Comparison of ENCODE assay signal across 20 cellular contexts in genomic region chr6:44309631-44310030, GRCh38. TPM values are rescaled to one million over a fixed set of nuclear protein-coding genes. Genes with fewer than 3 reads are reported as not detected.
DNase-seq lines count a peak whose midpoint lies in the region; ATAC-seq and TF ChIP-seq lines count a peak whose summit lies in the region.
"Had no signal": no experiment of that assay in that cellular context is flagged by ENCODE, and none has a peak within 500 bp of the region (broad histone marks: within the 10 kb centered on the region; RNA-seq: fewer than 3 reads in every experiment).

No MANE protein-coding gene starts in this region.

- H3K36me3 Mint-ChIP-seq in activated CD8-positive, alpha-beta T cell treated with anti-CD3 and anti-CD28 coated beads for 36 hours (ENCODE audit: low read depth): peaks cover 36% of the 10 kb centered on the region
- peaks cover 31% of the 10 kb centered on the region for H3K36me3 Mint-ChIP-seq in activated CD8-positive, alpha-beta T cell treated with anti-CD3 and anti-CD28 coated beads, Interleukin-2, amount 10 ng/mL, durations not matched to agents 7 days and 5 days (ENCODE audit: low read depth)
- peaks cover 61% of the 10 kb centered on the region for H3K36me3 Mint-ChIP-seq in activated T-helper 17 cell treated with anti-CD3 and anti-CD28 coated beads, Interleukin-2, amount 50 U/mL, for 72 hours (ENCODE audit: low read depth)
- peaks cover 42 to 56% of the 10 kb centered on the region in 2 donors for H3K36me3 Mint-ChIP-seq in stimulated activated naive B cell treated with anti-CD40 and anti-IgM and Interleukin-4, amounts not matched to agents 10 μg/mL and 1 μg/mL and 100 μg/mL, for 72 hours

- CTCF ChIA-PET in activated CD8-positive, alpha-beta T cell treated with anti-CD3 and anti-CD28 coated beads for 36 hours (lab: Charles Lee): interaction anchor here (0.9 to 15.0 kb wide), 4 partner anchors 14 to 41 kb away, joined by 3 to 182 read pairs (median 8); partner anchors contain the start of gene TMEM151B
- CTCF ChIA-PET in activated CD8-positive, alpha-beta T cell treated with anti-CD3 and anti-CD28 coated beads, Interleukin-2, amount 10 ng/mL, durations not matched to agents 7 days and 5 days (lab: Charles Lee): interaction anchor here (0.8 to 1.6 kb wide), 3 partner anchors 11 to 52 kb away, joined by 3 to 10 read pairs (median 4); partner anchors contain the start of gene SLC35B2
- CTCF ChIA-PET in AG04450 (lab: Charles Lee): interaction anchor here (1.2 to 1.4 kb wide), 2 partner anchors 41 to 53 kb away, joined by 5 to 6 read pairs; partner anchors contain the start of gene SLC35B2

- H3K27me3 ChIP-seq in AG04450 (ENCODE audit: control insufficient read depth, insufficient read depth, low read length): no peaks in the 10 kb centered on the region

- peak overlapping the region; percentile 47 for H3K27ac ChIP-seq in AG04450 (ENCODE audit: low read depth, low read length)
- H3K27ac ChIP-seq: 22Rv1, KMS-11 had no signal

- no peak overlapping the region for H3K4me3 ChIP-seq in AG04450 (ENCODE audit: low read depth, low read length)

- DNase-seq in activated CD8-positive, alpha-beta T cell treated with anti-CD3 and anti-CD28 coated beads for 36 hours: no peak
- DNase-seq in activated CD8-positive, alpha-beta T cell treated with anti-CD3 and anti-CD28 coated beads, Interleukin-2, amount 10 ng/mL, durations not matched to agents 7 days and 5 days: no peak
- no peak for DNase-seq in AG04450 (ENCODE audit: low read depth, low spot score)
- DNase-seq in mesenteric fat pad (ENCODE audit: low spot score): peak; percentile 0
- no peak for DNase-seq in HCEC 1CT
- DNase-seq in stimulated activated naive B cell treated with anti-CD40 and anti-IgM and Interleukin-4, amounts not matched to agents 10 μg/mL and 1 μg/mL and 100 μg/mL, for 72 hours: no peak
- DNase-seq in NCI-H146 (lab: John Stamatoyannopoulos, UW): no peak
- DNase-seq: DMS79 treated with DMSO at 0.1 percent for 48 hours, H7, NCI-H1417, NCI-H187 treated with DMSO at 0.1 percent for 48 hours, NCI-H2227 treated with DMSO at 0.1 percent for 48 hours, NCI-H524, NCI-H82, PC-3, RPMI8226 had no signal

- H3K9me3 ChIP-seq in AG04450 (ENCODE audit: control insufficient read depth, insufficient read depth, low read length): no peaks in the 10 kb centered on the region

- H3K27ac Mint-ChIP-seq in activated CD8-positive, alpha-beta T cell treated with anti-CD3 and anti-CD28 coated beads for 36 hours: peak overlapping the region; percentile 18
- no peak overlapping the region for H3K27ac Mint-ChIP-seq in activated CD8-positive, alpha-beta T cell treated with anti-CD3 and anti-CD28 coated beads, Interleukin-2, amount 10 ng/mL, durations not matched to agents 7 days and 5 days
- H3K27ac Mint-ChIP-seq in activated T-helper 17 cell treated with anti-CD3 and anti-CD28 coated beads, Interleukin-2, amount 50 U/mL, for 72 hours: peak overlapping the region; percentile 11
- H3K27ac Mint-ChIP-seq in stimulated activated naive B cell treated with anti-CD40 and anti-IgM and Interleukin-4, amounts not matched to agents 10 μg/mL and 1 μg/mL and 100 μg/mL, for 72 hours: no peak overlapping the region

- no peak for ATAC-seq in activated CD8-positive, alpha-beta T cell treated with anti-CD3 and anti-CD28 coated beads for 36 hours
- ATAC-seq in activated CD8-positive, alpha-beta T cell treated with anti-CD3 and anti-CD28 coated beads, Interleukin-2, amount 10 ng/mL, durations not matched to agents 7 days and 5 days: no peak
- ATAC-seq in activated T-helper 17 cell treated with anti-CD3 and anti-CD28 coated beads, Interleukin-2, amount 50 U/mL, for 72 hours (replicated peaks): no peak
- ATAC-seq in stimulated activated naive B cell treated with anti-CD40 and anti-IgM and Interleukin-4, amounts not matched to agents 10 μg/mL and 1 μg/mL and 100 μg/mL, for 72 hours (replicated peaks): no peak
- ATAC-seq: PC-3 had no signal

- no peak for TF ChIP-seq CTCF in activated CD8-positive, alpha-beta T cell treated with anti-CD3 and anti-CD28 coated beads for 36 hours (IDR thresholded peaks at IDR 0.05)
- no peak for TF ChIP-seq CTCF in AG04450 (IDR thresholded peaks at IDR 0.05; ENCODE audit: low read depth, low read length)

- H3K4me3 Mint-ChIP-seq in activated CD8-positive, alpha-beta T cell treated with anti-CD3 and anti-CD28 coated beads for 36 hours: no peak overlapping the region
- no peak overlapping the region for H3K4me3 Mint-ChIP-seq in activated CD8-positive, alpha-beta T cell treated with anti-CD3 and anti-CD28 coated beads, Interleukin-2, amount 10 ng/mL, durations not matched to agents 7 days and 5 days
- H3K4me3 Mint-ChIP-seq in activated T-helper 17 cell treated with anti-CD3 and anti-CD28 coated beads, Interleukin-2, amount 50 U/mL, for 72 hours: no peak overlapping the region
- no peak overlapping the region for H3K4me3 Mint-ChIP-seq in stimulated activated naive B cell treated with anti-CD40 and anti-IgM and Interleukin-4, amounts not matched to agents 10 μg/mL and 1 μg/mL and 100 μg/mL, for 72 hours

- no peaks in the 10 kb centered on the region for H3K27me3 Mint-ChIP-seq in activated CD8-positive, alpha-beta T cell treated with anti-CD3 and anti-CD28 coated beads for 36 hours
- H3K27me3 Mint-ChIP-seq in activated CD8-positive, alpha-beta T cell treated with anti-CD3 and anti-CD28 coated beads, Interleukin-2, amount 10 ng/mL, durations not matched to agents 7 days and 5 days (ENCODE audit: low read depth): no peaks in the 10 kb centered on the region
- H3K27me3 Mint-ChIP-seq in activated T-helper 17 cell treated with anti-CD3 and anti-CD28 coated beads, Interleukin-2, amount 50 U/mL, for 72 hours: no peaks in the 10 kb centered on the region
- H3K27me3 Mint-ChIP-seq in stimulated activated naive B cell treated with anti-CD40 and anti-IgM and Interleukin-4, amounts not matched to agents 10 μg/mL and 1 μg/mL and 100 μg/mL, for 72 hours: no peaks in the 10 kb centered on the region

- intact Hi-C loops in activated CD8-positive, alpha-beta T cell treated with anti-CD3 and anti-CD28 coated beads for 36 hours (cut with micrococcal nuclease): no loop called here

- POLR2A ChIA-PET in activated CD8-positive, alpha-beta T cell treated with anti-CD3 and anti-CD28 coated beads for 36 hours (lab: Charles Lee): interaction anchor here (1.1 kb wide), 1 partner anchor 11 kb away, joined by 4 read pairs; no protein-coding TSS in a partner anchor
- POLR2A ChIA-PET in activated CD8-positive, alpha-beta T cell treated with anti-CD3 and anti-CD28 coated beads, Interleukin-2, amount 10 ng/mL, durations not matched to agents 7 days and 5 days (lab: Charles Lee): no interaction called here
- POLR2A ChIA-PET in AG04450 (lab: Yijun Ruan, JAX): no interaction called here

- peaks cover 16% of the 10 kb centered on the region for H3K4me1 Mint-ChIP-seq in activated CD8-positive, alpha-beta T cell treated with anti-CD3 and anti-CD28 coated beads for 36 hours (ENCODE audit: low read depth)
- H3K4me1 Mint-ChIP-seq in activated CD8-positive, alpha-beta T cell treated with anti-CD3 and anti-CD28 coated beads, Interleukin-2, amount 10 ng/mL, durations not matched to agents 7 days and 5 days (ENCODE audit: low read depth): peaks cover 21% of the 10 kb centered on the region
- peaks cover 15% of the 10 kb centered on the region for H3K4me1 Mint-ChIP-seq in activated T-helper 17 cell treated with anti-CD3 and anti-CD28 coated beads, Interleukin-2, amount 50 U/mL, for 72 hours
- peaks cover 16 to 22% of the 10 kb centered on the region in 2 donors for H3K4me1 Mint-ChIP-seq in stimulated activated naive B cell treated with anti-CD40 and anti-IgM and Interleukin-4, amounts not matched to agents 10 μg/mL and 1 μg/mL and 100 μg/mL, for 72 hours

- H3K9me3 Mint-ChIP-seq in activated CD8-positive, alpha-beta T cell treated with anti-CD3 and anti-CD28 coated beads for 36 hours: no peaks in the 10 kb centered on the region
- no peaks in the 10 kb centered on the region for H3K9me3 Mint-ChIP-seq in activated CD8-positive, alpha-beta T cell treated with anti-CD3 and anti-CD28 coated beads, Interleukin-2, amount 10 ng/mL, durations not matched to agents 7 days and 5 days (ENCODE audit: insufficient read depth)
- no peaks in the 10 kb centered on the region for H3K9me3 Mint-ChIP-seq in activated T-helper 17 cell treated with anti-CD3 and anti-CD28 coated beads, Interleukin-2, amount 50 U/mL, for 72 hours
- H3K9me3 Mint-ChIP-seq in stimulated activated naive B cell treated with anti-CD40 and anti-IgM and Interleukin-4, amounts not matched to agents 10 μg/mL and 1 μg/mL and 100 μg/mL, for 72 hours: no peaks in the 10 kb centered on the region

RNA-seq across cellular contexts. Expression of gene AARS2, which starts 3.5 kb away (rescaled TPM):
- 10 to 100 TPM; 16.2 to 16.3 TPM for total RNA-seq in activated CD8-positive, alpha-beta T cell treated with anti-CD3 and anti-CD28 coated beads for 36 hours
- 10 to 100 TPM; 19.4 to 20.5 TPM for total RNA-seq in activated CD8-positive, alpha-beta T cell treated with anti-CD3 and anti-CD28 coated beads, Interleukin-2, amount 10 ng/mL, durations not matched to agents 7 days and 5 days
- 5.8 and 6.2 TPM in 2 replicates for polyA plus RNA-seq in AG04450 (2011; rRNA removed)
- 11.9 and 13.4 TPM in 2 replicates for polyA minus RNA-seq in AG04450 (2011; rRNA and poly(A)+ RNA removed)
- 10 to 100 TPM; 10.2 to 13.8 TPM for total RNA-seq in activated T-helper 17 cell treated with anti-CD3 and anti-CD28 coated beads, Interleukin-2, amount 50 U/mL, for 72 hours
- 8.1 TPM for total RNA-seq in mesenteric fat pad

RNA-seq across cellular contexts. Expression of gene SPATS1, which starts 32.8 kb away (rescaled TPM):
- not detected for total RNA-seq in activated CD8-positive, alpha-beta T cell treated with anti-CD3 and anti-CD28 coated beads for 36 hours
- not detected for total RNA-seq in activated CD8-positive, alpha-beta T cell treated with anti-CD3 and anti-CD28 coated beads, Interleukin-2, amount 10 ng/mL, durations not matched to agents 7 days and 5 days
- not detected in 2 replicates for polyA plus RNA-seq in AG04450 (2011; rRNA removed)
- polyA minus RNA-seq in AG04450 (2011; rRNA and poly(A)+ RNA removed): not detected in 2 replicates
- total RNA-seq in activated T-helper 17 cell treated with anti-CD3 and anti-CD28 coated beads, Interleukin-2, amount 50 U/mL, for 72 hours: not detected
- total RNA-seq in mesenteric fat pad: not detected
- total RNA-seq: H7, PC-3 had no signal
- polyA plus RNA-seq: CD14-positive monocyte had no signal

RNA-seq across cellular contexts. Expression of gene TMEM151B, which starts 39.4 kb away (rescaled TPM):
- total RNA-seq in activated CD8-positive, alpha-beta T cell treated with anti-CD3 and anti-CD28 coated beads for 36 hours: under 1 TPM in 1 of 2 experiments, not detected in 1; 0.05 TPM
- not detected for total RNA-seq in activated CD8-positive, alpha-beta T cell treated with anti-CD3 and anti-CD28 coated beads, Interleukin-2, amount 10 ng/mL, durations not matched to agents 7 days and 5 days
- polyA plus RNA-seq in AG04450 (2011; rRNA removed): not detected in 2 replicates
- not detected in 2 replicates for polyA minus RNA-seq in AG04450 (2011; rRNA and poly(A)+ RNA removed)
- total RNA-seq in activated T-helper 17 cell treated with anti-CD3 and anti-CD28 coated beads, Interleukin-2, amount 50 U/mL, for 72 hours: under 1 TPM; 0.05 to 0.19 TPM
- total RNA-seq in mesenteric fat pad: not detected
- total RNA-seq: PC-3 had no signal
- polyA plus RNA-seq: CD14-positive monocyte had no signal

RNA-seq across cellular contexts. Expression of gene NFKBIE, which starts 44.3 kb away (rescaled TPM):
- 10 to 100 TPM; 13.3 to 17.9 TPM for total RNA-seq in activated CD8-positive, alpha-beta T cell treated with anti-CD3 and anti-CD28 coated beads for 36 hours
- 10 to 100 TPM; 14.1 to 16.9 TPM for total RNA-seq in activated CD8-positive, alpha-beta T cell treated with anti-CD3 and anti-CD28 coated beads, Interleukin-2, amount 10 ng/mL, durations not matched to agents 7 days and 5 days
- polyA plus RNA-seq in AG04450 (2011; rRNA removed): 13.7 and 17.0 TPM in 2 replicates
- 6.4 and 9.4 TPM in 2 replicates for polyA minus RNA-seq in AG04450 (2011; rRNA and poly(A)+ RNA removed)
- total RNA-seq in activated T-helper 17 cell treated with anti-CD3 and anti-CD28 coated beads, Interleukin-2, amount 50 U/mL, for 72 hours: 10 to 100 TPM; 20.5 to 26.9 TPM
- total RNA-seq in mesenteric fat pad: 6.6 TPM

RNA-seq across cellular contexts. Expression of gene SLC35B2, which starts 52.3 kb away (rescaled TPM):
- total RNA-seq in activated CD8-positive, alpha-beta T cell treated with anti-CD3 and anti-CD28 coated beads for 36 hours: 10 to 100 TPM; 15.4 to 16.7 TPM
- total RNA-seq in activated CD8-positive, alpha-beta T cell treated with anti-CD3 and anti-CD28 coated beads, Interleukin-2, amount 10 ng/mL, durations not matched to agents 7 days and 5 days: 10 to 100 TPM; 31.6 to 32.8 TPM
- polyA plus RNA-seq in AG04450 (2011; rRNA removed): 83.5 and 107 TPM in 2 replicates
- 55.7 and 76.1 TPM in 2 replicates for polyA minus RNA-seq in AG04450 (2011; rRNA and poly(A)+ RNA removed)
- total RNA-seq in activated T-helper 17 cell treated with anti-CD3 and anti-CD28 coated beads, Interleukin-2, amount 50 U/mL, for 72 hours: 10 to 100 TPM; 16.5 to 22.3 TPM
- total RNA-seq in mesenteric fat pad: 27.4 TPM

Comparison
In these comparisons a context has a peak if more than half of its experiments do, and no peak if none do; other contexts are left out.
1. H3K27ac Mint-ChIP-seq: peak in activated CD8-positive, alpha-beta T cell treated with anti-CD3 and anti-CD28 coated beads for 36 hours (single experiment) and activated T-helper 17 cell treated with anti-CD3 and anti-CD28 coated beads, Interleukin-2, amount 50 U/mL, for 72 hours (single experiment); none in activated CD8-positive, alpha-beta T cell treated with anti-CD3 and anti-CD28 coated beads, Interleukin-2, amount 10 ng/mL, durations not matched to agents 7 days and 5 days (single experiment) and stimulated activated naive B cell treated with anti-CD40 and anti-IgM and Interleukin-4, amounts not matched to agents 10 μg/mL and 1 μg/mL and 100 μg/mL, for 72 hours (single experiment).